In the genomic region with DNA sequence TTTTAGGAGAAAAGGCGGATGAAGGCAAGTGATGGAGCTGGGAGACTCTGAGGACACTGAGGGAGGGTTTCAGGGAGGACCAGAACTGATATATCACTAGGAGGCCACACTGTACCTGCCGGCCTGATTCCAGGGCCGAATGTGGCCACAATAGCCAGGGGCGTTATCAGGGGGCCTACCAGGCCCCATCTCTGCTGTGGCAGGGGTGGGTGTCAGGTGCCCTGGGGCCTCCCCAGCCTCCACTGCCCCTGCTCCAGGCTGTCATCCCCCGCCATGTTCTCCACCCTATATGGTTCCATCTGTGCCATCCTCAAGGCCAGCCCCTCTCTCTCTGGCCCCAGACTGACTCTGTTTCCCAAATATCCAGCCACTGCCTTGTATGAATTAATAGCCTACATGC, we compare ENCODE assay signal across 22 cellular contexts.
DNase-seq lines count a peak whose midpoint lies in the region; ATAC-seq and TF ChIP-seq lines count a peak whose summit lies in the region.
"Had no signal": no experiment of that assay in that cellular context is flagged by ENCODE, and none has a peak within 500 bp of the region (broad histone marks: within the 10 kb centered on the region; RNA-seq: fewer than 3 reads in every experiment).

No MANE protein-coding gene starts in this region.

- DNase-seq in RWPE2 (ENCODE audit: low spot score) (peak; percentile 11), chondrocyte (ENCODE audit: low spot score) (peak; percentile 46), mesenteric fat pad (ENCODE audit: low spot score) (peak; percentile 55), substantia nigra (lab: John Stamatoyannopoulos, UW) (no peak), lower lobe of right lung (no peak), hypothalamus (lab: John Stamatoyannopoulos, UW) (no peak), AML-193 (lab: John Stamatoyannopoulos, UW) (no peak)
- DNase-seq: Caco-2; CD8-positive, alpha-beta T cell; HCEC 1CT; KG1; MM.1S; NCI-H2029 treated with DMSO at 0.1 percent for 48 hours; NCI-H446 treated with DMSO at 0.1 percent for 48 hours; NCI-H526; NCI-H82; NK-92 treated with Interleukin-12 subunit alpha and Interleukin-12 subunit beta, amount 100 ng/mL, for 24 hours; PC-3 had no signal

- no peaks in the 10 kb centered on the region for H3K9me3 ChIP-seq in RWPE2 (ENCODE audit: severe bottlenecking)
- no peaks in the 10 kb centered on the region for H3K9me3 ChIP-seq in lower lobe of right lung
- H3K9me3 ChIP-seq: Caco-2, SJSA1 had no signal

- peaks cover 56% of the 10 kb centered on the region for H3K27me3 Mint-ChIP-seq in chondrocyte (ENCODE audit: low read depth)

- TF ChIP-seq CTCF in RWPE2 (IDR thresholded peaks at IDR 0.05; ENCODE audit: poor library complexity, severe bottlenecking): no peak
- no peak for TF ChIP-seq CTCF in chondrocyte (IDR thresholded peaks at IDR 0.05)
- no peak for TF ChIP-seq CTCF in lower lobe of right lung (IDR thresholded peaks at IDR 0.05)

- H3K4me1 Mint-ChIP-seq in chondrocyte (ENCODE audit: low read depth): no peaks in the 10 kb centered on the region

- H3K9me3 Mint-ChIP-seq in chondrocyte (ENCODE audit: low read depth): no peaks in the 10 kb centered on the region
- H3K9me3 Mint-ChIP-seq: CD8-positive, alpha-beta T cell had no signal

- H3K4me1 ChIP-seq in RWPE2 (ENCODE audit: insufficient read depth, poor library complexity, severe bottlenecking) (no peaks in the 10 kb centered on the region), lower lobe of right lung (no peaks in the 10 kb centered on the region)
- H3K4me1 ChIP-seq: A549, Caco-2, SJSA1 had no signal

- peaks cover 2% of the 10 kb centered on the region for H3K36me3 Mint-ChIP-seq in chondrocyte (ENCODE audit: low read depth)
- H3K36me3 Mint-ChIP-seq: CD8-positive, alpha-beta T cell had no signal

- no peak overlapping the region for H3K27ac Mint-ChIP-seq in chondrocyte (ENCODE audit: unreplicated experiment)
- H3K27ac Mint-ChIP-seq: CD8-positive, alpha-beta T cell had no signal

- H3K36me3 ChIP-seq in RWPE2 (ENCODE audit: low read depth) (no peaks in the 10 kb centered on the region), lower lobe of right lung (no peaks in the 10 kb centered on the region)
- H3K36me3 ChIP-seq: SJSA1 had no signal

- H3K4me3 ChIP-seq in RWPE2 (ENCODE audit: severe bottlenecking) (no peak overlapping the region), lower lobe of right lung (no peak overlapping the region)
- H3K4me3 ChIP-seq: A549, GM12878, SJSA1 had no signal

- H3K27me3 ChIP-seq in RWPE2 (ENCODE audit: insufficient read depth, poor library complexity, severe bottlenecking): peaks cover 22% of the 10 kb centered on the region
- H3K27me3 ChIP-seq in lower lobe of right lung (ENCODE audit: low read depth): peaks cover 5% of the 10 kb centered on the region

- H3K27ac ChIP-seq in RWPE2 (ENCODE audit: poor library complexity, severe bottlenecking) (no peak overlapping the region), substantia nigra (ENCODE audit: low read depth, low read length, poor library complexity, severe bottlenecking) (peak overlapping the region; percentile 79), lower lobe of right lung (no peak overlapping the region)
- H3K27ac ChIP-seq: A549, SJSA1 had no signal

- ATAC-seq in RWPE2 (ENCODE audit: low read depth) (no peak), lower lobe of right lung (no peak)
- ATAC-seq: A549; CD8-positive, alpha-beta T cell; GM12878; PC-3; Right ventricle myocardium inferior had no signal

- H3K4me3 Mint-ChIP-seq in chondrocyte (ENCODE audit: unreplicated experiment): no peak overlapping the region
- H3K4me3 Mint-ChIP-seq: CD8-positive, alpha-beta T cell had no signal

- intact Hi-C loops in lower lobe of right lung (cut with DNase I): no loop called here

Comparison
In these comparisons a context has a peak if more than half of its experiments do, and no peak if none do; other contexts are left out.
1. DNase-seq: peak in RWPE2 (single experiment), chondrocyte (single experiment) and mesenteric fat pad (single experiment); none in substantia nigra (0 of 49), lower lobe of right lung (single experiment), hypothalamus (0 of 51) and AML-193 (0 of 2).